27 cellular contexts compared by ENCODE assay signal in the genomic region with DNA sequence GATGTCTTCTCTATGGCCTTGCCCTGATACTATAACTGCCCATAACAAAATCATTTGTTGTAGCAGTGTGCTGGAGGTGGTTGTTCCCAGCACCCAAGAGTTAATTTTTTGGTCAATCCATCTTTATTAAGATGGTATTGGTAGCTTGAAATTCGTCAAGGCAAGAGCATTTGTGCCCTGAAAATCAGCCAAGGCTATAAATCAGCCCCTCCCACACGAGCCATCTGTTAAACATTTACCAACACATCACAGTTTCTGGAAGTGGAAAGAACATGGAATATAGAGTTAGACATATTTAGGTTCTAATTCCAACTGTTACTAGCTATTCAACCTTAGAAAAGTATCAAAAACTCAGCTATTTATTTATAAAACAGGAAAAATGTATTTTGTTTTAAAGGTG.
"Had no signal": no experiment of that assay in that cellular context is flagged by ENCODE, and none has a peak within 500 bp of the region (broad histone marks: within the 10 kb centered on the region; RNA-seq: fewer than 3 reads in every experiment).

No MANE protein-coding gene starts in this region.

- H3K36me3 Mint-ChIP-seq: activated CD4-positive, alpha-beta memory T cell treated with anti-CD3 and anti-CD28 coated beads for 36 hours; naive thymus-derived CD4-positive, alpha-beta T cell; neural progenitor cell; type B pancreatic cell had no signal

- H3K27me3 ChIP-seq: body of pancreas, cardiac muscle cell, esophagus squamous epithelium, heart left ventricle, neural progenitor cell, sigmoid colon, vagina had no signal

- H3K4me2 ChIP-seq: neural progenitor cell had no signal

- ATAC-seq: activated naive CD8-positive, alpha-beta T cell treated with anti-CD3 and anti-CD28 coated beads, Interleukin-2, amount 50 U/mL, for 24 hours; activated T-cell treated with anti-CD3 and anti-CD28 coated beads, Interleukin-2, amount 50 U/mL, for 72 hours; body of pancreas; heart left ventricle; left lobe of liver; lower lobe of right lung; naive thymus-derived CD4-positive, alpha-beta T cell had no signal

- H3K4me1 Mint-ChIP-seq: activated naive CD8-positive, alpha-beta T cell treated with anti-CD3 and anti-CD28 coated beads, Interleukin-2, amount 50 U/mL, for 24 hours; endodermal cell; naive thymus-derived CD4-positive, alpha-beta T cell; neural progenitor cell had no signal

- H3K4me3 ChIP-seq: body of pancreas, cardiac muscle cell, esophagus squamous epithelium, heart left ventricle, lower lobe of right lung, neural progenitor cell, sigmoid colon, thoracic aorta, vagina had no signal

- H3K36me3 ChIP-seq: cardiac muscle cell, esophagus squamous epithelium, heart left ventricle, lower lobe of right lung, neural progenitor cell, sigmoid colon, thoracic aorta, vagina had no signal

- H3K27me3 Mint-ChIP-seq: activated CD4-positive, alpha-beta memory T cell treated with anti-CD3 and anti-CD28 coated beads for 36 hours; activated naive CD8-positive, alpha-beta T cell treated with anti-CD3 and anti-CD28 coated beads, Interleukin-2, amount 50 U/mL, for 24 hours; naive thymus-derived CD4-positive, alpha-beta T cell; type B pancreatic cell had no signal

- H3K9ac ChIP-seq: neural progenitor cell had no signal

- DNase-seq: activated CD4-positive, alpha-beta memory T cell treated with anti-CD3 and anti-CD28 coated beads for 36 hours; activated CD4-positive, alpha-beta T cell treated with anti-CD3 and anti-CD28 coated beads for 48 hours; activated CD4-positive, CD25-positive, alpha-beta regulatory T cell; activated gamma-delta T cell; activated naive CD4-positive, alpha-beta T cell treated with anti-CD3 and anti-CD28 coated beads, Interleukin-2, amount 50 U/mL, for 16 hours; activated naive CD8-positive, alpha-beta T cell treated with anti-CD3 and anti-CD28 coated beads, Interleukin-2, amount 50 U/mL, for 24 hours; activated T-cell treated with anti-CD3 and anti-CD28 coated beads, Interleukin-2, amount 50 U/mL, for 72 hours; anterior cingulate cortex; body of pancreas; cortex of kidney; endodermal cell; esophagus squamous epithelium; heart left ventricle; lower lobe of right lung; naive thymus-derived CD4-positive, alpha-beta T cell; retina; sigmoid colon; stimulated activated CD4-positive, alpha-beta T cell treated with anti-CD3 and anti-CD28 coated beads, Interleukin-2, amount 100 ng/mL, for 48 hours; stimulated activated CD8-positive, alpha-beta memory T cell treated with anti-CD3 and anti-CD28 coated beads, Interleukin-4, amount 100 ng/mL, for 48 hours; stimulated activated naive CD4-positive, alpha-beta T cell; T1000 had no signal

- H3K9me3 Mint-ChIP-seq: activated CD4-positive, alpha-beta memory T cell treated with anti-CD3 and anti-CD28 coated beads for 36 hours; activated naive CD8-positive, alpha-beta T cell treated with anti-CD3 and anti-CD28 coated beads, Interleukin-2, amount 50 U/mL, for 24 hours; activated T-cell treated with anti-CD3 and anti-CD28 coated beads, Interleukin-2, amount 50 U/mL, for 72 hours; endodermal cell; naive thymus-derived CD4-positive, alpha-beta T cell; neural progenitor cell; type B pancreatic cell had no signal

- H3K4me3 Mint-ChIP-seq: activated CD4-positive, alpha-beta memory T cell treated with anti-CD3 and anti-CD28 coated beads for 36 hours; activated naive CD8-positive, alpha-beta T cell treated with anti-CD3 and anti-CD28 coated beads, Interleukin-2, amount 50 U/mL, for 24 hours; activated T-cell treated with anti-CD3 and anti-CD28 coated beads, Interleukin-2, amount 50 U/mL, for 72 hours; endodermal cell; naive thymus-derived CD4-positive, alpha-beta T cell; neural progenitor cell; type B pancreatic cell had no signal

- H3K4me1 ChIP-seq: body of pancreas, esophagus squamous epithelium, heart left ventricle, lower lobe of right lung, neural progenitor cell, sigmoid colon, vagina had no signal

- H3K27ac Mint-ChIP-seq: activated CD4-positive, alpha-beta memory T cell treated with anti-CD3 and anti-CD28 coated beads for 36 hours; activated naive CD8-positive, alpha-beta T cell treated with anti-CD3 and anti-CD28 coated beads, Interleukin-2, amount 50 U/mL, for 24 hours; activated T-cell treated with anti-CD3 and anti-CD28 coated beads, Interleukin-2, amount 50 U/mL, for 72 hours; endodermal cell; naive thymus-derived CD4-positive, alpha-beta T cell; neural progenitor cell; type B pancreatic cell had no signal

- H3K27ac ChIP-seq: body of pancreas, cardiac muscle cell, esophagus squamous epithelium, heart left ventricle, lower lobe of right lung, neural progenitor cell, sigmoid colon, thoracic aorta, vagina had no signal

- H2AFZ ChIP-seq: neural progenitor cell had no signal

- H3K9me3 ChIP-seq: body of pancreas, esophagus squamous epithelium, lower lobe of right lung, sigmoid colon, thoracic aorta, vagina had no signal
